Comparison of ENCODE assay signal across 8 cellular contexts in genomic region chr18:2654828-2655152, GRCh38. TPM values are rescaled to one million over a fixed set of nuclear protein-coding genes. Genes with fewer than 3 reads are reported as not detected.
DNase-seq lines count a peak whose midpoint lies in the region; ATAC-seq and TF ChIP-seq lines count a peak whose summit lies in the region.

No MANE protein-coding gene starts in this region.

- peak overlapping the region; percentile 96 for H3K4me3 ChIP-seq in HFF-Myc (replicated peaks; ENCODE audit: low read depth, low read length)
- peak overlapping the region; percentile 93 for H3K4me3 ChIP-seq in WI38 (ENCODE audit: low read depth, low read length)
- peak overlapping the region; percentile 87 to 98 for H3K4me3 ChIP-seq in prostate gland

- H3K27me3 ChIP-seq in foreskin keratinocyte (no peaks in the 10 kb centered on the region), prostate gland (replicated peaks; ENCODE audit: insufficient read depth) (no peaks in the 10 kb centered on the region)

- H3K27ac ChIP-seq in foreskin keratinocyte: peak overlapping the region; percentile 75
- H3K27ac ChIP-seq in prostate gland: peak overlapping the region; percentile 96 to 98

- DNase-seq in GM03348 (ENCODE audit: low spot score): peak; percentile 81
- DNase-seq in HFF-Myc (ENCODE audit: extremely low read depth, low read depth): no peak
- no peak for DNase-seq in foreskin keratinocyte
- DNase-seq in prostate gland (ENCODE audit: low spot score): no peak
- DNase-seq in posterior cingulate gyrus: no peak
- DNase-seq in putamen (ENCODE audit: low spot score): no peak

- ATAC-seq in foreskin keratinocyte: no peak
- ATAC-seq in HG03439 (IDR thresholded peaks at IDR 0.05; ENCODE audit: unreplicated experiment): no peak

- H3K4me1 ChIP-seq in foreskin keratinocyte (peaks cover 16% of the 10 kb centered on the region), prostate gland (replicated peaks) (no peaks in the 10 kb centered on the region)

- WGBS in prostate gland: under 1% methylated on average over 23 of the region's 23 CpGs

- TF ChIP-seq CTCF in HFF-Myc (IDR thresholded peaks at IDR 0.05; ENCODE audit: low read depth, low read length, missing control alignments): no peak
- TF ChIP-seq CTCF in WI38 (IDR thresholded peaks at IDR 0.05; ENCODE audit: low read depth, low read length): no peak
- no peak for TF ChIP-seq CTCF in foreskin keratinocyte (conservative IDR thresholded peaks at IDR 0.05)
- no peak for TF ChIP-seq CTCF in prostate gland (IDR thresholded peaks at IDR 0.05)

- no peak for TF ChIP-seq POLR2A in prostate gland (IDR thresholded peaks at IDR 0.05)

- H3K36me3 ChIP-seq in prostate gland: no peaks in the 10 kb centered on the region

- no peaks in the 10 kb centered on the region for H3K9me3 ChIP-seq in prostate gland

- intact Hi-C loops in prostate gland (cut with DNase I): loop anchor here (1.0 kb wide), 1 partner anchor 83 kb away; the partner anchor contains the start of genes METTL4 and NDC80
- intact Hi-C loops in posterior cingulate gyrus (cut with DNase I): loop anchor here (1.0 to 10.0 kb wide), 2 partner anchors 83 to 360 kb away; partner anchors contain the start of genes LPIN2, METTL4 and NDC80

RNA-seq across cellular contexts. Expression of gene SMCHD1, which starts 0.7 kb away (rescaled TPM):
- total RNA-seq in foreskin keratinocyte (35.9 and 36.0 TPM in 2 replicates), prostate gland (10 to 100 TPM; 56.0 to 65.1 TPM)
- polyA plus RNA-seq in foreskin keratinocyte: 3.1 and 5.2 TPM in 2 replicates
